In genomic region chr5:154189256-154189818, GRCh38 we compare ENCODE assay signal across 8 cellular contexts. TPM values are rescaled to one million over a fixed set of nuclear protein-coding genes. Genes with fewer than 3 reads are reported as not detected.
DNase-seq lines count a peak whose midpoint lies in the region; ATAC-seq and TF ChIP-seq lines count a peak whose summit lies in the region.

No MANE protein-coding gene starts in this region.

- H3K9ac ChIP-seq in HUES48 (ENCODE audit: low read depth, low read length) (no peak overlapping the region), colonic mucosa (ENCODE audit: low read depth in 2 of 2, low read length in 2 of 2) (peak overlapping the region in 1 of 2 donors; percentile 73)

- TF ChIP-seq CTCF in colonic mucosa (IDR thresholded peaks at IDR 0.05) (no peak), mucosa of descending colon (IDR thresholded peaks at IDR 0.05) (no peak)

- no peak overlapping the region for H3K27ac ChIP-seq in HUES48 (ENCODE audit: low read depth, low read length)
- peak overlapping the region; percentile 92 for H3K27ac ChIP-seq in colonic mucosa

- H3K4me3 ChIP-seq in HUES48 (ENCODE audit: low read depth, low read length): peak overlapping the region; percentile 75
- peak overlapping the region; percentile 85 for H3K4me3 ChIP-seq in colonic mucosa
- H3K4me3 ChIP-seq in mucosa of descending colon: peak overlapping the region; percentile 67

- ATAC-seq in GM19035 (IDR thresholded peaks at IDR 0.05; ENCODE audit: unreplicated experiment) (peak; percentile 8), mucosa of descending colon (peak; percentile 28), HG03139 (IDR thresholded peaks at IDR 0.05; ENCODE audit: unreplicated experiment) (no peak)

- DNase-seq in AG08395 (ENCODE audit: low spot score) (peak; percentile 25), colonic mucosa (peak; percentile 24), mucosa of descending colon (peak in 2 of 3 donors; percentile 46 to 56), mesenteric fat pad (ENCODE audit: low spot score) (no peak), inferior parietal cortex (ENCODE audit: extremely low spot score) (no peak)

- no peaks in the 10 kb centered on the region for H3K9me3 ChIP-seq in HUES48 (ENCODE audit: control insufficient read depth, insufficient read depth, low read length)
- no peaks in the 10 kb centered on the region for H3K9me3 ChIP-seq in colonic mucosa
- H3K9me3 ChIP-seq in mucosa of descending colon: no peaks in the 10 kb centered on the region

- no peaks in the 10 kb centered on the region for H3K36me3 ChIP-seq in HUES48 (ENCODE audit: control insufficient read depth, insufficient read depth, low read length)
- H3K36me3 ChIP-seq in colonic mucosa: no peaks in the 10 kb centered on the region
- no peaks in the 10 kb centered on the region for H3K36me3 ChIP-seq in mucosa of descending colon (ENCODE audit: low read depth)

- intact Hi-C loops in colonic mucosa (cut with DNase I): loop anchor here (5.0 kb wide), 1 partner anchor 208 kb away; no protein-coding TSS in a partner anchor
- intact Hi-C loops in mucosa of descending colon (cut with DNase I, micrococcal nuclease): loop anchor here (10.0 kb wide), 1 partner anchor 215 kb away; no protein-coding TSS in a partner anchor

- peaks cover 49% of the 10 kb centered on the region for H3K27me3 ChIP-seq in HUES48 (ENCODE audit: control insufficient read depth, insufficient read depth, low read length)
- H3K27me3 ChIP-seq in colonic mucosa: no peaks in the 10 kb centered on the region

- H3K4me1 ChIP-seq in HUES48 (ENCODE audit: control insufficient read depth, insufficient read depth, low read length) (peaks cover 28% of the 10 kb centered on the region), colonic mucosa (peaks cover 3% of the 10 kb centered on the region), mucosa of descending colon (ENCODE audit: low read depth) (peaks cover 11% of the 10 kb centered on the region)

RNA-seq across cellular contexts. Expression of gene GALNT10, which starts 1.2 kb away (rescaled TPM):
- total RNA-seq in colonic mucosa: 10 to 100 TPM; 40.0 to 46.7 TPM
- total RNA-seq in mucosa of descending colon: 10 to 100 TPM; 38.5 to 51.5 (median 41.4) TPM
- total RNA-seq in mesenteric fat pad: 33.1 TPM

Comparison
In these comparisons a context has a peak if more than half of its experiments do, and no peak if none do; other contexts are left out.
1. DNase-seq: peak in AG08395 (single experiment), colonic mucosa (single experiment) and mucosa of descending colon (2 of 3); none in mesenteric fat pad (single experiment) and inferior parietal cortex (single experiment).
2. Peak in every context shown above with its lines, with median percentiles within 50 percentile points of each other: H3K4me3 ChIP-seq.